15 cellular contexts compared by ENCODE assay signal in genomic region chr16:51132484-51132883, GRCh38. TPM values are rescaled to one million over a fixed set of nuclear protein-coding genes. Genes with fewer than 3 reads are reported as not detected.
A peak's percentile ranks its signal among the peaks of the same experiment; 100 is the strongest.
DNase-seq lines count a peak whose midpoint lies in the region; ATAC-seq and TF ChIP-seq lines count a peak whose summit lies in the region.
"Had no signal": no experiment of that assay in that cellular context is flagged by ENCODE, and none has a peak within 500 bp of the region (broad histone marks: within the 10 kb centered on the region; RNA-seq: fewer than 3 reads in every experiment).

No MANE protein-coding gene starts in this region.

- H3K27me3 Mint-ChIP-seq in WTC11 (ENCODE audit: low read depth) = no peaks in the 10 kb centered on the region

- no peak for DNase-seq in WTC11 (ENCODE audit: low spot score)
- DNase-seq in left kidney (ENCODE audit: low read depth, low spot score) = peak; percentile 49
- no peak for DNase-seq in thyroid gland
- DNase-seq in T-helper 2 cell = no peak
- DNase-seq in dorsolateral prefrontal cortex = no peak
- no peak for DNase-seq in activated effector memory CD4-positive, alpha-beta T cell treated with Interleukin-2 at 50 U/mL for 16 hours
- DNase-seq: Caco-2; CD8-positive, alpha-beta memory T cell; DND-41; GDM1 had no signal

- H3K4me1 Mint-ChIP-seq in WTC11 = peaks cover 44% of the 10 kb centered on the region
- H3K4me1 Mint-ChIP-seq: CD14-positive monocyte; CD8-positive, alpha-beta memory T cell had no signal

- H3K4me3 ChIP-seq in HUES48 (ENCODE audit: low read depth, low read length) (peak overlapping the region; percentile 43), thyroid gland (replicated peaks in 1 of 3) (no peak overlapping the region), dorsolateral prefrontal cortex (no peak overlapping the region)
- H3K4me3 ChIP-seq: A549, K562 had no signal

- 61 to 64% methylated on average over 5 of the region's 5 CpGs for WGBS in thyroid gland, 2 donors

- POLR2A ChIA-PET in WTC11 (lab: Charles Lee) = interaction anchor here (0.6 to 1.1 kb wide), 4 partner anchors 10 to 623 kb away, joined by 3 to 6 read pairs (median 3); no protein-coding TSS in a partner anchor

- H3K27ac ChIP-seq in HUES48 (ENCODE audit: low read depth, low read length) (peak overlapping the region; percentile 4), thyroid gland (peak overlapping the region in 2 of 3 donors; percentile 83 to 99), dorsolateral prefrontal cortex (peak overlapping the region in 3 of 59 donors; percentile 2 to 26 (median 9))
- H3K27ac ChIP-seq: A549 had no signal

- CTCF ChIA-PET in WTC11 (lab: Charles Lee) = interaction anchor here (0.7 to 1.4 kb wide), 9 partner anchors 10 to 936 kb away, joined by 3 to 7 read pairs (median 4); no protein-coding TSS in a partner anchor

- ATAC-seq in WTC11 (no peak), HG02678 (IDR thresholded peaks at IDR 0.05; ENCODE audit: unreplicated experiment) (no peak)
- ATAC-seq: A549, K562 had no signal

- peaks cover 14% of the 10 kb centered on the region; the same call in 1 of the 2 replicates for H3K27me3 ChIP-seq in HUES48 (ENCODE audit: control insufficient read depth, insufficient read depth, low read length)
- H3K27me3 ChIP-seq in thyroid gland = no peaks in the 10 kb centered on the region
- H3K27me3 ChIP-seq in dorsolateral prefrontal cortex = peaks cover 0 to 39% (median 14%) of the 10 kb centered on the region in 45 donors

- H3K9ac ChIP-seq in HUES48 (ENCODE audit: low read depth, low read length) = no peak overlapping the region

- H3K4me1 ChIP-seq in HUES48 (ENCODE audit: control insufficient read depth, insufficient read depth, low read length) (peaks cover 41% of the 10 kb centered on the region), thyroid gland (peaks cover 23 to 25% of the 10 kb centered on the region in 2 donors)
- H3K4me1 ChIP-seq: A549 had no signal

- intact Hi-C loops in thyroid gland (cut with DNase I) = no loop called here
- intact Hi-C loops in dorsolateral prefrontal cortex (cut with DNase I) = no loop called here

- peaks cover 19% of the 10 kb centered on the region for H3K36me3 ChIP-seq in HUES48 (ENCODE audit: control insufficient read depth, insufficient read depth, low read length)
- peaks cover 0 to 2% of the 10 kb centered on the region in 2 donors for H3K36me3 ChIP-seq in thyroid gland

- H3K9me3 Mint-ChIP-seq in WTC11 = no peaks in the 10 kb centered on the region

- peak overlapping the region; percentile 53 for H3K4me3 Mint-ChIP-seq in WTC11
- H3K4me3 Mint-ChIP-seq: CD8-positive, alpha-beta memory T cell had no signal

- TF ChIP-seq POLR2A in thyroid gland (IDR thresholded peaks at IDR 0.05) = no peak

- H3K27ac Mint-ChIP-seq in WTC11 = no peak overlapping the region
- H3K27ac Mint-ChIP-seq: CD14-positive monocyte; CD8-positive, alpha-beta memory T cell had no signal

- H3K36me3 Mint-ChIP-seq in WTC11 = peaks cover 13% of the 10 kb centered on the region
- H3K36me3 Mint-ChIP-seq: CD8-positive, alpha-beta memory T cell had no signal

- H3K9me3 ChIP-seq in HUES48 (ENCODE audit: control insufficient read depth, insufficient read depth, low read length) (no peaks in the 10 kb centered on the region), thyroid gland (no peaks in the 10 kb centered on the region)
- H3K9me3 ChIP-seq: A549, Caco-2 had no signal

- no peak for TF ChIP-seq CTCF in WTC11 (IDR thresholded peaks at IDR 0.05)
- TF ChIP-seq CTCF in thyroid gland (IDR thresholded peaks at IDR 0.05) = no peak
- no peak for TF ChIP-seq CTCF in dorsolateral prefrontal cortex (IDR thresholded peaks at IDR 0.05 in 54 of 56, conservative IDR thresholded peaks at IDR 0.05 in 2 of 56; ENCODE audit: low read depth in 1 of 56, partially characterized antibody in 56 of 56)

TF ChIP-seq in WTC11, 78 proteins besides CTCF, POLR2A, EP300 and RAD21:
- TF ChIP-seq NR2C2 (CRISPR knock-in tag; IDR thresholded peaks at IDR 0.05) (no peak), ATF1 (CRISPR knock-in tag; IDR thresholded peaks at IDR 0.05) (no peak), USF1 (CRISPR knock-in tag; IDR thresholded peaks at IDR 0.05) (no peak), MYBL2 (CRISPR knock-in tag; IDR thresholded peaks at IDR 0.05) (no peak), IRF1 (CRISPR knock-in tag; IDR thresholded peaks at IDR 0.05) (no peak), ZNF396 (CRISPR knock-in tag; IDR thresholded peaks at IDR 0.05; ENCODE audit: borderline replicate concordance) (no peak), ESRRA (CRISPR knock-in tag; IDR thresholded peaks at IDR 0.05; ENCODE audit: borderline replicate concordance) (no peak), PRRX2 (CRISPR knock-in tag; IDR thresholded peaks at IDR 0.05) (no peak)

RNA-seq across cellular contexts. Expression of gene SALL1, which starts 18.6 kb away (rescaled TPM):
- total RNA-seq in WTC11 (2021) (63.9 to 67.0 TPM (median 65.0 TPM) in 3 replicates), thyroid gland (10 to 100 TPM; 23.0 to 57.0 (median 44.0) TPM), dorsolateral prefrontal cortex (10 to 100 TPM; 18.0 to 84.0 (median 32.7) TPM)
- total RNA-seq: Caco-2; CD8-positive, alpha-beta memory T cell; K562 had no signal
